In genomic region chr10:113687041-113687440, GRCh38 we compare ENCODE assay signal across 35 cellular contexts. TPM values are rescaled to one million over a fixed set of nuclear protein-coding genes. Genes with fewer than 3 reads are reported as not detected.
"Had no signal": no experiment of that assay in that cellular context is flagged by ENCODE, and none has a peak within 500 bp of the region (broad histone marks: within the 10 kb centered on the region; RNA-seq: fewer than 3 reads in every experiment).

No MANE protein-coding gene starts in this region.

- ATAC-seq: activated CD8-positive, alpha-beta T cell treated with anti-CD3 and anti-CD28 coated beads for 36 hours; activated naive CD4-positive, alpha-beta T cell treated with anti-CD3 and anti-CD28 coated beads, Interleukin-2, amount 50 U/mL, for 72 hours; activated T-cell treated with anti-CD3 and anti-CD28 coated beads, Interleukin-2, amount 50 U/mL, for 4 hours; activated T-cell treated with anti-CD3 and anti-CD28 coated beads, Interleukin-2, amount 50 U/mL, for 72 hours; activated T-helper 17 cell treated with anti-CD3 and anti-CD28 coated beads, Interleukin-2, amount 50 U/mL, for 72 hours; body of pancreas had no signal

- H3K4me1 ChIP-seq: adrenal gland, breast epithelium had no signal

- DNase-seq: activated B cell treated with CpG ODN at 0.5 μM for 24 hours; activated CD4-positive, alpha-beta memory T cell treated with anti-CD3 and anti-CD28 coated beads for 36 hours; activated CD4-positive, alpha-beta T cell treated with anti-CD3 and anti-CD28 coated beads for 4 hours; activated CD4-positive, alpha-beta T cell treated with anti-CD3 and anti-CD28 coated beads, Interleukin-2, amount 10 ng/mL, durations not matched to agents 24 days and 14 days; activated CD4-positive, alpha-beta T cell treated with anti-CD3 and anti-CD28 coated beads, Interleukin-2, amount 50 U/mL, for 1 hour; activated CD4-positive, alpha-beta T cell treated with anti-CD3 and anti-CD28 coated beads, Interleukin-2, amount 50 U/mL, for 4 hours; activated CD4-positive, CD25-positive, alpha-beta regulatory T cell treated with anti-CD3 and anti-CD28 coated beads, Interleukin-2, amount 50 U/mL, for 72 hours; activated CD8-positive, alpha-beta memory T cell treated with anti-CD3 and anti-CD28 coated beads, Interleukin-2, amount 50 U/mL, for 4 hours; activated CD8-positive, alpha-beta T cell treated with anti-CD3 and anti-CD28 coated beads for 36 hours; activated effector memory CD4-positive, alpha-beta T cell treated with anti-CD3 and anti-CD28 coated beads, Interleukin-2, amount 50 U/mL, for 16 hours; activated gamma-delta T cell treated with Interleukin-2 at 50 U/mL for 16 hours; activated naive CD4-positive, alpha-beta T cell; activated naive CD4-positive, alpha-beta T cell treated with anti-CD3 and anti-CD28 coated beads for 36 hours; activated naive CD4-positive, alpha-beta T cell treated with anti-CD3 and anti-CD28 coated beads, Interleukin-2, amount 50 U/mL, for 16 hours; activated naive CD8-positive, alpha-beta T cell treated with anti-CD3 and anti-CD28 coated beads for 36 hours; activated T-cell treated with anti-CD3 and anti-CD28 coated beads for 4 hours; activated T-cell treated with anti-CD3 and anti-CD28 coated beads, Interleukin-2, amount 50 U/mL, for 1 hour; activated T-cell treated with anti-CD3 and anti-CD28 coated beads, Interleukin-2, amount 50 U/mL, for 4 hours; activated T-cell treated with anti-CD3 and anti-CD28 coated beads, Interleukin-2, amount 50 U/mL, for 72 hours; adrenal gland; amniotic stem cell; aorta; body of pancreas; brain microvascular endothelial cell; central memory CD4-positive, alpha-beta T cell; T-helper 2 cell; T-helper 9 cell had no signal

- FAIRE-seq: astrocyte, TTC549 had no signal

- H3K9me3 ChIP-seq: body of pancreas had no signal

- H3K27me3 ChIP-seq: adrenal gland, body of pancreas, brain microvascular endothelial cell, breast epithelium had no signal

- H3K36me3 ChIP-seq: adrenal gland, brain microvascular endothelial cell, breast epithelium had no signal

- H3K4me3 ChIP-seq: adrenal gland, body of pancreas, breast epithelium had no signal

- H3K27ac ChIP-seq: adrenal gland, body of pancreas, brain microvascular endothelial cell, breast epithelium, VCaP had no signal

RNA-seq across cellular contexts. Expression of gene NRAP, which starts 23.2 kb away (rescaled TPM):
- total RNA-seq: activated B cell treated with CpG ODN at 0.5 μM for 24 hours; activated CD4-positive, alpha-beta memory T cell treated with anti-CD3 and anti-CD28 coated beads for 36 hours; activated CD4-positive, alpha-beta T cell treated with anti-CD3 and anti-CD28 coated beads, Interleukin-2, amount 10 ng/mL, durations not matched to agents 24 days and 14 days; activated CD8-positive, alpha-beta memory T cell treated with anti-CD3 and anti-CD28 coated beads for 36 hours; activated CD8-positive, alpha-beta T cell treated with anti-CD3 and anti-CD28 coated beads for 36 hours; activated naive CD4-positive, alpha-beta T cell treated with anti-CD3 and anti-CD28 coated beads for 36 hours; activated naive CD4-positive, alpha-beta T cell treated with anti-CD3 and anti-CD28 coated beads, Interleukin-2, amount 50 U/mL, for 72 hours; activated naive CD8-positive, alpha-beta T cell treated with anti-CD3 and anti-CD28 coated beads for 36 hours; activated T-cell treated with anti-CD3 and anti-CD28 coated beads, Interleukin-2, amount 50 U/mL, for 4 hours; activated T-cell treated with anti-CD3 and anti-CD28 coated beads, Interleukin-2, amount 50 U/mL, for 72 hours; activated T-helper 1 cell treated with anti-CD3 and anti-CD28 coated beads, Interleukin-12 subunit alpha, Interleukin-12 subunit beta, Interleukin-2, Interleukin-4 antibody, amounts not matched to agents 30 ng/mL and 10 ng/mL and 1 ng/mL, durations not matched to agents 14 hours and 24 hours and 36 hours; activated T-helper 17 cell treated with anti-CD3 and anti-CD28 coated beads, Interleukin-2, amount 50 U/mL, for 72 hours; aorta; astrocyte; body of pancreas; breast epithelium had no signal
